ENCODE assay signal across 11 cellular contexts in genomic region chr22:31217890-31218287, GRCh38. TPM values are rescaled to one million over a fixed set of nuclear protein-coding genes. Genes with fewer than 3 reads are reported as not detected.
A peak's percentile ranks its signal among the peaks of the same experiment; 100 is the strongest.
DNase-seq lines count a peak whose midpoint lies in the region; ATAC-seq and TF ChIP-seq lines count a peak whose summit lies in the region.
"Had no signal": no experiment of that assay in that cellular context is flagged by ENCODE, and none has a peak within 500 bp of the region (broad histone marks: within the 10 kb centered on the region; RNA-seq: fewer than 3 reads in every experiment).

No MANE protein-coding gene starts in this region.

- intact Hi-C loops in CD4-positive, alpha-beta T cell (cut with DNase I, micrococcal nuclease): no loop called here

- H3K27ac Mint-ChIP-seq in CD4-positive, alpha-beta T cell: peak overlapping the region; percentile 82
- H3K27ac Mint-ChIP-seq in WTC11: peak overlapping the region; percentile 70

- no peak overlapping the region for H2BK12ac ChIP-seq in trophoblast cell (ENCODE audit: low read length)

- H4K12ac ChIP-seq in trophoblast cell (ENCODE audit: low read depth, low read length): no peak overlapping the region

- H3K27me3 ChIP-seq in CD4-positive, alpha-beta T cell (ENCODE audit: control insufficient read depth, insufficient read depth, low read length): no peaks in the 10 kb centered on the region
- no peaks in the 10 kb centered on the region for H3K27me3 ChIP-seq in hepatocyte
- H3K27me3 ChIP-seq in trophoblast cell (ENCODE audit: insufficient read depth, low read length): no peaks in the 10 kb centered on the region

- no peak overlapping the region for H2BK5ac ChIP-seq in trophoblast cell (ENCODE audit: low read depth, low read length, poor library complexity)

- no peak overlapping the region for H3K4ac ChIP-seq in trophoblast cell (ENCODE audit: low read depth, low read length)

- peaks cover 68% of the 10 kb centered on the region for H3K4me1 Mint-ChIP-seq in CD4-positive, alpha-beta T cell (ENCODE audit: low read depth)
- peaks cover 20% of the 10 kb centered on the region for H3K4me1 Mint-ChIP-seq in WTC11

- H3K27ac ChIP-seq in CD4-positive, alpha-beta T cell (ENCODE audit: low read depth, low read length): no peak overlapping the region
- H3K27ac ChIP-seq in hepatocyte: peak overlapping the region; percentile 40
- H3K27ac ChIP-seq in trophoblast cell (ENCODE audit: low read depth, low read length): no peak overlapping the region

- H3K4me3 Mint-ChIP-seq in CD4-positive, alpha-beta T cell: no peak overlapping the region
- H3K4me3 Mint-ChIP-seq in WTC11: no peak overlapping the region

- H3K79me2 ChIP-seq in hepatocyte (peaks cover 41% of the 10 kb centered on the region), trophoblast cell (ENCODE audit: control insufficient read depth, insufficient read depth, low read length, poor library complexity) (no peaks in the 10 kb centered on the region)

- H3K4me3 ChIP-seq in hepatocyte (no peak overlapping the region), trophoblast cell (ENCODE audit: low read depth, low read length) (no peak overlapping the region)

- no peaks in the 10 kb centered on the region for H3K27me3 Mint-ChIP-seq in CD4-positive, alpha-beta T cell
- H3K27me3 Mint-ChIP-seq in WTC11 (ENCODE audit: low read depth): no peaks in the 10 kb centered on the region

- no peak overlapping the region for H3K23ac ChIP-seq in trophoblast cell (ENCODE audit: low read length)

- no peak overlapping the region for H2BK120ac ChIP-seq in trophoblast cell (ENCODE audit: insufficient read depth, low read length, poor library complexity)

- no peak for TF ChIP-seq CTCF in CD4-positive, alpha-beta T cell (IDR thresholded peaks at IDR 0.05)
- TF ChIP-seq CTCF in WTC11 (IDR thresholded peaks at IDR 0.05): no peak
- TF ChIP-seq CTCF in hepatocyte (IDR thresholded peaks at IDR 0.05; ENCODE audit: poor library complexity): no peak

- H3K14ac ChIP-seq in trophoblast cell (ENCODE audit: low read length): no peak overlapping the region

- no peak for ATAC-seq in CD4-positive, alpha-beta T cell (ENCODE audit: poor library complexity)
- ATAC-seq in WTC11: no peak
- ATAC-seq in HG03432 (IDR thresholded peaks at IDR 0.05; ENCODE audit: unreplicated experiment): no peak
- no peak for ATAC-seq in HG02642 (IDR thresholded peaks at IDR 0.05; ENCODE audit: poor library complexity, unreplicated experiment)

- H3K9me2 ChIP-seq in hepatocyte (replicated peaks; ENCODE audit: insufficient read depth): no peaks in the 10 kb centered on the region

- H3K9me3 ChIP-seq in CD4-positive, alpha-beta T cell (ENCODE audit: control insufficient read depth, low read length): no peaks in the 10 kb centered on the region
- no peaks in the 10 kb centered on the region for H3K9me3 ChIP-seq in hepatocyte (ENCODE audit: low read depth)
- no peaks in the 10 kb centered on the region for H3K9me3 ChIP-seq in trophoblast cell (ENCODE audit: insufficient read depth, low read depth, low read length)

- no peak for DNase-seq in CD4-positive, alpha-beta T cell
- DNase-seq in WTC11 (ENCODE audit: low spot score) (no peak), hepatocyte (ENCODE audit: low spot score) (no peak), trophoblast cell (no peak), NCI-H1436 treated with DMSO at 0.1 percent for 48 hours (lab: John Stamatoyannopoulos, UW) (no peak), cerebellar nuclear complex (lab: John Stamatoyannopoulos, UW) (no peak)
- DNase-seq: DND-41, HCEC 1CT, NCI-H1417 treated with DMSO at 0.1 percent for 48 hours had no signal

- 73% methylated on average over 2 of the region's 2 CpGs for WGBS in hepatocyte (ENCODE audit: low lambda C conversion rate, missing lambda C conversion rate)
- WGBS in trophoblast cell (ENCODE audit: extremely low coverage, insufficient coverage, insufficient read length): no CpG with 5 or more reads among the region's 2 CpGs

- H3K9ac ChIP-seq in trophoblast cell (ENCODE audit: low read length): no peak overlapping the region

- H3K4me2 ChIP-seq in hepatocyte: peak overlapping the region; percentile 27
- no peak overlapping the region for H3K4me2 ChIP-seq in trophoblast cell (ENCODE audit: low read length)

- CTCF ChIA-PET in CD4-positive, alpha-beta T cell (lab: Charles Lee): interaction anchor here (0.7 to 1.5 kb wide), 5 partner anchors 10 to 265 kb away, joined by 3 read pairs; no protein-coding TSS in a partner anchor
- CTCF ChIA-PET in WTC11 (lab: Charles Lee): interaction anchor here (0.8 to 3.1 kb wide), 5 partner anchors 30 to 113 kb away, joined by 4 to 25 read pairs (median 4); no protein-coding TSS in a partner anchor

- H3K18ac ChIP-seq in trophoblast cell (ENCODE audit: low read length): peak overlapping the region; percentile 71

- no peak overlapping the region for H2AK5ac ChIP-seq in trophoblast cell (ENCODE audit: low read length)

- H3K9me3 Mint-ChIP-seq in CD4-positive, alpha-beta T cell: no peaks in the 10 kb centered on the region
- H3K9me3 Mint-ChIP-seq in WTC11: no peaks in the 10 kb centered on the region

- H3K4me1 ChIP-seq in hepatocyte (ENCODE audit: insufficient read depth) (peaks cover 4% of the 10 kb centered on the region), trophoblast cell (ENCODE audit: control insufficient read depth in 1 of 2, insufficient read depth in 2 of 2, low read length in 2 of 2) (peaks cover 4 to 7% of the 10 kb centered on the region in 2 experiments)

- POLR2A ChIA-PET in CD4-positive, alpha-beta T cell (lab: Charles Lee): interaction anchor here (0.9 to 1.2 kb wide), 2 partner anchors 9 to 62 kb away, joined by 3 to 4 read pairs; no protein-coding TSS in a partner anchor
- POLR2A ChIA-PET in WTC11 (lab: Charles Lee): interaction anchor here (0.7 kb wide), 1 partner anchor 73 kb away, joined by 4 read pairs; no protein-coding TSS in a partner anchor

- H3K36me3 ChIP-seq in hepatocyte (replicated peaks; ENCODE audit: insufficient read depth, low read depth) (no peaks in the 10 kb centered on the region), trophoblast cell (ENCODE audit: control insufficient read depth in 1 of 2, insufficient read depth in 2 of 2, low read length in 2 of 2) (no peaks in the 10 kb centered on the region)

- no peak overlapping the region for H4K91ac ChIP-seq in trophoblast cell (ENCODE audit: low read depth, low read length)

- no peak overlapping the region for H4K8ac ChIP-seq in trophoblast cell (ENCODE audit: low read depth, low read length)

- no peaks in the 10 kb centered on the region for H4K20me1 ChIP-seq in hepatocyte (ENCODE audit: insufficient read depth, poor library complexity, severe bottlenecking)

- no peaks in the 10 kb centered on the region for H3K36me3 Mint-ChIP-seq in CD4-positive, alpha-beta T cell (ENCODE audit: low read depth)
- H3K36me3 Mint-ChIP-seq in WTC11: peaks cover 4% of the 10 kb centered on the region

- no peaks in the 10 kb centered on the region for H3K79me1 ChIP-seq in trophoblast cell (ENCODE audit: low read length)

- H2AFZ ChIP-seq in hepatocyte (no peak overlapping the region), trophoblast cell (ENCODE audit: insufficient read depth, low read length, poor library complexity) (no peak overlapping the region)

TF ChIP-seq in WTC11, 78 proteins besides CTCF, POLR2A, EP300 and RAD21 (continues in another document):
- TF ChIP-seq E2F1 (CRISPR knock-in tag; IDR thresholded peaks at IDR 0.05): no peak
- no peak for TF ChIP-seq IRF2 (CRISPR knock-in tag; IDR thresholded peaks at IDR 0.05; ENCODE audit: borderline replicate concordance, low read depth)
- TF ChIP-seq GTF2I (CRISPR knock-in tag; conservative IDR thresholded peaks at IDR 0.05): no peak
- no peak for TF ChIP-seq GRHL2 (CRISPR knock-in tag; IDR thresholded peaks at IDR 0.05; ENCODE audit: insufficient replicate concordance, severe bottlenecking)
- no peak for TF ChIP-seq ZBTB21 (CRISPR knock-in tag; IDR thresholded peaks at IDR 0.05; ENCODE audit: borderline replicate concordance)
- no peak for TF ChIP-seq TEAD4 (CRISPR knock-in tag; IDR thresholded peaks at IDR 0.05)
- no peak for TF ChIP-seq ZSCAN18 (CRISPR knock-in tag; IDR thresholded peaks at IDR 0.05)

RNA-seq across cellular contexts. Expression of gene LIMK2, which starts 5.8 kb away (rescaled TPM):
- 10 to 100 TPM; 13.1 to 14.6 TPM for total RNA-seq in CD4-positive, alpha-beta T cell
- total RNA-seq in WTC11 (2021) (33.1 to 42.8 TPM (median 33.6 TPM) in 3 replicates), hepatocyte (33.0 and 45.9 TPM in 2 replicates)
- polyA plus RNA-seq in hepatocyte: 49.9 and 52.6 TPM in 2 replicates
- polyA plus RNA-seq in trophoblast cell (2013): 131 and 135 TPM in 2 replicates

RNA-seq across cellular contexts. Expression of gene RNF185, which starts 57.9 kb away (rescaled TPM):
- total RNA-seq in CD4-positive, alpha-beta T cell: 1 to 10 TPM; 6.2 to 7.7 TPM
- 18.0 to 19.8 TPM (median 18.0 TPM) in 3 replicates for total RNA-seq in WTC11 (2021)
- total RNA-seq in hepatocyte: 48.0 and 49.3 TPM in 2 replicates
- polyA plus RNA-seq in hepatocyte: 43.2 and 46.5 TPM in 2 replicates
- polyA plus RNA-seq in trophoblast cell (2013): 31.7 and 33.1 TPM in 2 replicates
